In the genomic region with DNA sequence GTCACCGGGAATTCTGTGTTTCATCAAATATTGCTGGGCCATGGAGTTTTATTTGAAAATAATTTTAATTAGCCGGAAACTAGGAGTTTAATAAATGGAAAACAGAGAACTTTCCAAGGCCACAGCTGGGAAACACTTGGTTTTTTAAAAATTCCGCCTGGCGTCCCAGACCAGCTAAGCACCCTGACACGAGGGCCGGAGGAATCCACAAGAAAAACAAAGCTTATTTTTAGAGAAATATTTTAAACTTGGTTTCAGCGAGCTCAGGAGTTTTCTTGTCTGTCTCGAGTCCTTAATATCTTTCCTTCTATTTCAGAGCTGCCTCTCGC, we compare ENCODE assay signal across 8 cellular contexts. TPM values are rescaled to one million over a fixed set of nuclear protein-coding genes. Genes with fewer than 3 reads are reported as not detected.
A peak's percentile ranks its signal among the peaks of the same experiment; 100 is the strongest.
DNase-seq lines count a peak whose midpoint lies in the region; ATAC-seq and TF ChIP-seq lines count a peak whose summit lies in the region.

No MANE protein-coding gene starts in this region.

- no peak for DNase-seq in HL-60 (ENCODE audit: low read depth in 1 of 2, low spot score in 1 of 2)
- no peak for DNase-seq in activated naive CD8-positive, alpha-beta T cell treated with anti-CD3 and anti-CD28 coated beads for 36 hours
- no peak for DNase-seq in stimulated activated effector memory CD8-positive, alpha-beta T cell treated with anti-CD3 and anti-CD28 coated beads, Interleukin-12 subunit alpha, Interleukin-12 subunit beta, amount 100 ng/mL, for 72 hours (ENCODE audit: low spot score in 2 of 2)
- DNase-seq in KG1 (lab: John Stamatoyannopoulos, UW): no peak
- DNase-seq in posterior cingulate gyrus: no peak
- DNase-seq in DMS53 treated with DMSO at 0.1 percent for 48 hours (lab: John Stamatoyannopoulos, UW; ENCODE audit: unreplicated experiment): no peak
- DNase-seq in activated CD4-positive, CD25-positive, alpha-beta regulatory T cell treated with anti-CD3 and anti-CD28 coated beads, Interleukin-2, amount 50 U/mL, for 72 hours: no peak

- peak overlapping the region; percentile 94; the same call in 1 of the 2 replicates for H3K9ac ChIP-seq in iPS-20b (ENCODE audit: low read depth, low read length)

- H3K9me3 ChIP-seq in iPS-20b (ENCODE audit: insufficient read depth, low read depth, low read length): no peaks in the 10 kb centered on the region

- H3K27ac ChIP-seq in HL-60 (replicated peaks) (peak overlapping the region; percentile 99), iPS-20b (ENCODE audit: low read length) (peak overlapping the region; percentile 68)

- no peaks in the 10 kb centered on the region for H3K9me3 Mint-ChIP-seq in activated naive CD8-positive, alpha-beta T cell treated with anti-CD3 and anti-CD28 coated beads for 36 hours
- no peaks in the 10 kb centered on the region for H3K9me3 Mint-ChIP-seq in stimulated activated effector memory CD8-positive, alpha-beta T cell treated with anti-CD3 and anti-CD28 coated beads, Interleukin-12 subunit alpha, Interleukin-12 subunit beta, amount 100 ng/mL, for 72 hours

- no peak overlapping the region for H3K4me3 ChIP-seq in HL-60 (replicated peaks; ENCODE audit: insufficient read depth, low read length)
- H3K4me3 ChIP-seq in iPS-20b (ENCODE audit: low read length): peak overlapping the region; percentile 90

- peaks cover 13% of the 10 kb centered on the region for H3K36me3 ChIP-seq in iPS-20b (ENCODE audit: insufficient read depth, low read depth, low read length)

- peaks cover 21% of the 10 kb centered on the region for H3K36me3 Mint-ChIP-seq in activated naive CD8-positive, alpha-beta T cell treated with anti-CD3 and anti-CD28 coated beads for 36 hours
- peaks cover 49% of the 10 kb centered on the region for H3K36me3 Mint-ChIP-seq in stimulated activated effector memory CD8-positive, alpha-beta T cell treated with anti-CD3 and anti-CD28 coated beads, Interleukin-12 subunit alpha, Interleukin-12 subunit beta, amount 100 ng/mL, for 72 hours

- no peaks in the 10 kb centered on the region for H3K27me3 ChIP-seq in HL-60 (ENCODE audit: insufficient read depth, poor library complexity, severe bottlenecking)
- H3K27me3 ChIP-seq in iPS-20b (ENCODE audit: insufficient read depth, low read length): no peaks in the 10 kb centered on the region

- H3K27me3 Mint-ChIP-seq in activated naive CD8-positive, alpha-beta T cell treated with anti-CD3 and anti-CD28 coated beads for 36 hours: no peaks in the 10 kb centered on the region

- TF ChIP-seq CTCF in HL-60 (IDR thresholded peaks at IDR 0.05; ENCODE audit: insufficient read depth, low read length): no peak

- H3K27ac Mint-ChIP-seq in activated naive CD8-positive, alpha-beta T cell treated with anti-CD3 and anti-CD28 coated beads for 36 hours: peak overlapping the region; percentile 79
- peak overlapping the region; percentile 99 for H3K27ac Mint-ChIP-seq in stimulated activated effector memory CD8-positive, alpha-beta T cell treated with anti-CD3 and anti-CD28 coated beads, Interleukin-12 subunit alpha, Interleukin-12 subunit beta, amount 100 ng/mL, for 72 hours

- H3K4me1 Mint-ChIP-seq in activated naive CD8-positive, alpha-beta T cell treated with anti-CD3 and anti-CD28 coated beads for 36 hours: peaks cover 48% of the 10 kb centered on the region
- peaks cover 46% of the 10 kb centered on the region for H3K4me1 Mint-ChIP-seq in stimulated activated effector memory CD8-positive, alpha-beta T cell treated with anti-CD3 and anti-CD28 coated beads, Interleukin-12 subunit alpha, Interleukin-12 subunit beta, amount 100 ng/mL, for 72 hours

- peak overlapping the region; percentile 42 for H3K4me3 Mint-ChIP-seq in activated naive CD8-positive, alpha-beta T cell treated with anti-CD3 and anti-CD28 coated beads for 36 hours
- H3K4me3 Mint-ChIP-seq in stimulated activated effector memory CD8-positive, alpha-beta T cell treated with anti-CD3 and anti-CD28 coated beads, Interleukin-12 subunit alpha, Interleukin-12 subunit beta, amount 100 ng/mL, for 72 hours: peak overlapping the region; percentile 85

- ATAC-seq in stimulated activated effector memory CD8-positive, alpha-beta T cell treated with anti-CD3 and anti-CD28 coated beads, Interleukin-12 subunit alpha, Interleukin-12 subunit beta, amount 100 ng/mL, for 72 hours: no peak

- intact Hi-C loops in posterior cingulate gyrus (cut with DNase I): loop anchor here (10.0 kb wide), 1 partner anchor 53 kb away; no protein-coding TSS in a partner anchor

- peaks cover 39% of the 10 kb centered on the region for H3K4me1 ChIP-seq in iPS-20b (ENCODE audit: insufficient read depth, low read length)

RNA-seq across cellular contexts. Expression of gene ZFP36L2, which starts 8.2 kb away (rescaled TPM):
- total RNA-seq in activated naive CD8-positive, alpha-beta T cell treated with anti-CD3 and anti-CD28 coated beads for 36 hours: 10 to 100 TPM; 58.2 to 58.4 TPM
